8 cellular contexts compared by ENCODE assay signal in the genomic region with DNA sequence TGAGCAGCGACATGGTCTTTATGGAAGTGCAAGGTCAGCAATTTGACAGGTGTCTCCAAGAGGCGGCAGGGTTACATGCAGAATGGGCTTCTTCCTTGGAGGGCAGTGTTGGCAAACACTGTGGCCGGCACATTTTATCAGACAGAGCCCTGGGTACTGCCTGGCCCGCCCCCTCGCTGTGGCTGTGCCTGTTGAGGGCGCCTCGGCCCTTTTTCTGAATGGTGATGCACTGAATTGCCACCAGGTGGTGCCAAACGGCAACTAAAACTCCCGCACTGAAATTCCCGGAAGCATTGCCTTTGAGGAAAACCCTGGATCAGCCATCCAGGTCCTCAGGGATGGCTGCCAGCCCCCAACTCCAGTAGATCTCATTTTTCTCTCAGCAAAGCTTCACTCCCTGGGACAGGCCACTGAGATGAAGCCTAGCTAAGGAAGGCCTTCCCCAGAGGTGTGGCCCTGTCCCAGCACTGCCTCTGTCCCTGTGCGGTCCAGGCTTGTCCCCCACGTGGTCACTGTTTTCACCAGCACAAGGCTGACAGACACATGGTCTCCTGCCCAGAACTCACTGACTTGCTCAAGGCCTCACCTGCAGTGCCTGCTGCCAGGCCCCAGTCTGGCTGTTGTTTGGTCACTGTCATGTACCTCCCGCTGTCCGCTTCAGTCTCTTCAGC.
DNase-seq lines count a peak whose midpoint lies in the region; ATAC-seq and TF ChIP-seq lines count a peak whose summit lies in the region.

No MANE protein-coding gene starts in this region.

- peaks cover 1% of the 10 kb centered on the region for H3K4me1 Mint-ChIP-seq in activated CD4-positive, alpha-beta memory T cell treated with anti-CD3 and anti-CD28 coated beads for 36 hours (ENCODE audit: low read depth)

- H3K36me3 ChIP-seq in lung (ENCODE audit: control insufficient read depth in 2 of 2, insufficient read depth in 2 of 2, low read length in 2 of 2), result peaks cover 4 to 46% of the 10 kb centered on the region in 2 donors

- 41% methylated on average over 14 of the region's 14 CpGs for WGBS in lung, 2 donors

- H3K4me1 ChIP-seq in lung (ENCODE audit: control insufficient read depth in 2 of 2, insufficient read depth in 2 of 2, low read length in 2 of 2), result peaks cover 0 to 4% of the 10 kb centered on the region in 2 donors

- H3K36me3 Mint-ChIP-seq in activated CD4-positive, alpha-beta memory T cell treated with anti-CD3 and anti-CD28 coated beads for 36 hours, result peaks cover 2% of the 10 kb centered on the region

- peak; percentile 70 for DNase-seq in EL
- peak; percentile 76 for DNase-seq in NCI-H460 (ENCODE audit: extremely low read depth, low read depth)
- DNase-seq in activated CD4-positive, alpha-beta memory T cell treated with anti-CD3 and anti-CD28 coated beads for 36 hours, result peak; percentile 60
- DNase-seq in effector CD8-positive, alpha-beta T cell (lab: John Stamatoyannopoulos, UW), result peak; percentile 13
- DNase-seq in lung (ENCODE audit: low spot score), result peak; percentile 66
- peak; percentile 9 to 15 for DNase-seq in stimulated activated CD8-positive, alpha-beta memory T cell treated with anti-CD3 and anti-CD28 coated beads, Interleukin-15, amount 100 ng/mL, for 48 hours (ENCODE audit: low read depth in 2 of 2)

- peak overlapping the region; percentile 45 for H3K27ac Mint-ChIP-seq in activated CD4-positive, alpha-beta memory T cell treated with anti-CD3 and anti-CD28 coated beads for 36 hours

- no peaks in the 10 kb centered on the region for H3K9me3 ChIP-seq in lung (ENCODE audit: control insufficient read depth in 2 of 2, insufficient read depth in 1 of 2, low read length in 1 of 2)

- H3K27me3 ChIP-seq in lung (ENCODE audit: control insufficient read depth, insufficient read depth), result no peaks in the 10 kb centered on the region

- POLR2A ChIA-PET in activated CD4-positive, alpha-beta memory T cell treated with anti-CD3 and anti-CD28 coated beads for 36 hours (lab: Charles Lee), result no interaction called here

- peak; percentile 77 for TF ChIP-seq CTCF in lung (IDR thresholded peaks at IDR 0.05; ENCODE audit: control extremely low read depth, extremely low read depth)

- H3K4me3 Mint-ChIP-seq in activated CD4-positive, alpha-beta memory T cell treated with anti-CD3 and anti-CD28 coated beads for 36 hours, result no peak overlapping the region

- ATAC-seq in HG03103 (IDR thresholded peaks at IDR 0.05; ENCODE audit: low read depth, unreplicated experiment), result peak; percentile 64
- peak; percentile 54 for ATAC-seq in lung (ENCODE audit: insufficient read depth, low FRiP score)
- ATAC-seq in HG02840 (IDR thresholded peaks at IDR 0.05; ENCODE audit: low FRiP score, unreplicated experiment), result no peak

- intact Hi-C loops in activated CD4-positive, alpha-beta memory T cell treated with anti-CD3 and anti-CD28 coated beads for 36 hours (cut with micrococcal nuclease), result loop anchor here (1.0 to 10.0 kb wide), 4 partner anchors 12 to 321 kb away; no protein-coding TSS in a partner anchor

- H3K27me3 Mint-ChIP-seq in activated CD4-positive, alpha-beta memory T cell treated with anti-CD3 and anti-CD28 coated beads for 36 hours, result no peaks in the 10 kb centered on the region

- peak overlapping the region in 1 of 2 donors; percentile 1 for H3K27ac ChIP-seq in lung (ENCODE audit: low read depth in 1 of 2, low read length in 1 of 2)

- H3K4me3 ChIP-seq in lung, result no peak overlapping the region

- CTCF ChIA-PET in activated CD4-positive, alpha-beta memory T cell treated with anti-CD3 and anti-CD28 coated beads for 36 hours (lab: Charles Lee), result interaction anchor here (0.5 to 7.5 kb wide), 21 partner anchors 8 to 322 kb away, joined by 3 to 96 read pairs (median 4); no protein-coding TSS in a partner anchor

- H3K9me3 Mint-ChIP-seq in activated CD4-positive, alpha-beta memory T cell treated with anti-CD3 and anti-CD28 coated beads for 36 hours, result no peaks in the 10 kb centered on the region

Comparison
In these comparisons a context has a peak if more than half of its experiments do, and no peak if none do; other contexts are left out.
1. DNase-seq: peak in every context shown above with its lines; median percentile 76 in NCI-H460; 70 in EL; 66 in lung; 60 in activated CD4-positive, alpha-beta memory T cell treated with anti-CD3 and anti-CD28 coated beads for 36 hours; 13 in effector CD8-positive, alpha-beta T cell; 12 in stimulated activated CD8-positive, alpha-beta memory T cell treated with anti-CD3 and anti-CD28 coated beads, Interleukin-15, amount 100 ng/mL, for 48 hours.